Comparison of ENCODE assay signal across 1 cellular context in the genomic region with DNA sequence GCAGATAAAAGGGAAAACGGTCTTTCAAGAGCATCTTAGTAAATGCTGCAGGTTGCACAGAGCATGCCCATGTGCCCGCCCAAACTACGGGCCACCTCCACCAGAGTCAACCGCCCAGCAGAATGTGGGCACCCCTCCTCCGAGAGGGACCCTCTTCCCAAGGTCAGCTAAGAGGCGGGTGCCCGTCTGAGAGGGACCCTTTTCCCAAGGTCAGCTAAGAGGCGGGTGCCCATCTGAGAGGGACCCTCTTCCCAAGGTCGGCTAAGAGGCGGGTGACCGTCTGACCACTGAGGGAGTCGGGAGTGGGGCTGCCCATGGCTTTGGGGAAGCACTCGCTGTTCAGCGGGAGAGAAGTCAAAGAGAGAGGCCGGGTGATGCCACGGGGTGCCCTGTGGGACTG.
TF ChIP-seq lines count a peak whose summit lies in the region.

No MANE protein-coding gene starts in this region.

TF ChIP-seq in H1, 55 proteins besides CTCF, POLR2A, EP300 and RAD21 (continued from another document):
- TF ChIP-seq, protein P1, sequence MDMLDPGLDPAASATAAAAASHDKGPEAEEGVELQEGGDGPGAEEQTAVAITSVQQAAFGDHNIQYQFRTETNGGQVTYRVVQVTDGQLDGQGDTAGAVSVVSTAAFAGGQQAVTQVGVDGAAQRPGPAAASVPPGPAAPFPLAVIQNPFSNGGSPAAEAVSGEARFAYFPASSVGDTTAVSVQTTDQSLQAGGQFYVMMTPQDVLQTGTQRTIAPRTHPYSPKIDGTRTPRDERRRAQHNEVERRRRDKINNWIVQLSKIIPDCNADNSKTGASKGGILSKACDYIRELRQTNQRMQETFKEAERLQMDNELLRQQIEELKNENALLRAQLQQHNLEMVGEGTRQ (IDR thresholded peaks at IDR 0.05; ENCODE audit: low read length) = no peak
- TF ChIP-seq KDM5A (IDR thresholded peaks at IDR 0.05; ENCODE audit: low read length) (no peak), SUZ12 (IDR thresholded peaks at IDR 0.05; ENCODE audit: low read length) (no peak), CHD2 (IDR thresholded peaks at IDR 0.05; ENCODE audit: low read length) (no peak), BACH1 (IDR thresholded peaks at IDR 0.05; ENCODE audit: low read length) (no peak), KDM1A (IDR thresholded peaks at IDR 0.05; ENCODE audit: borderline replicate concordance, low read length) (no peak), HDAC2 (IDR thresholded peaks at IDR 0.05; ENCODE audit: borderline replicate concordance in 1 of 2, low read depth in 2 of 2, low read length in 2 of 2) (no peak), RFX5 (IDR thresholded peaks at IDR 0.05; ENCODE audit: borderline replicate concordance, low read depth, low read length) (no peak), TAF7 (optimal IDR thresholded peaks at IDR 0.05; ENCODE audit: borderline replicate concordance, low read depth, low read length) (no peak)
- TF ChIP-seq, protein P2, sequence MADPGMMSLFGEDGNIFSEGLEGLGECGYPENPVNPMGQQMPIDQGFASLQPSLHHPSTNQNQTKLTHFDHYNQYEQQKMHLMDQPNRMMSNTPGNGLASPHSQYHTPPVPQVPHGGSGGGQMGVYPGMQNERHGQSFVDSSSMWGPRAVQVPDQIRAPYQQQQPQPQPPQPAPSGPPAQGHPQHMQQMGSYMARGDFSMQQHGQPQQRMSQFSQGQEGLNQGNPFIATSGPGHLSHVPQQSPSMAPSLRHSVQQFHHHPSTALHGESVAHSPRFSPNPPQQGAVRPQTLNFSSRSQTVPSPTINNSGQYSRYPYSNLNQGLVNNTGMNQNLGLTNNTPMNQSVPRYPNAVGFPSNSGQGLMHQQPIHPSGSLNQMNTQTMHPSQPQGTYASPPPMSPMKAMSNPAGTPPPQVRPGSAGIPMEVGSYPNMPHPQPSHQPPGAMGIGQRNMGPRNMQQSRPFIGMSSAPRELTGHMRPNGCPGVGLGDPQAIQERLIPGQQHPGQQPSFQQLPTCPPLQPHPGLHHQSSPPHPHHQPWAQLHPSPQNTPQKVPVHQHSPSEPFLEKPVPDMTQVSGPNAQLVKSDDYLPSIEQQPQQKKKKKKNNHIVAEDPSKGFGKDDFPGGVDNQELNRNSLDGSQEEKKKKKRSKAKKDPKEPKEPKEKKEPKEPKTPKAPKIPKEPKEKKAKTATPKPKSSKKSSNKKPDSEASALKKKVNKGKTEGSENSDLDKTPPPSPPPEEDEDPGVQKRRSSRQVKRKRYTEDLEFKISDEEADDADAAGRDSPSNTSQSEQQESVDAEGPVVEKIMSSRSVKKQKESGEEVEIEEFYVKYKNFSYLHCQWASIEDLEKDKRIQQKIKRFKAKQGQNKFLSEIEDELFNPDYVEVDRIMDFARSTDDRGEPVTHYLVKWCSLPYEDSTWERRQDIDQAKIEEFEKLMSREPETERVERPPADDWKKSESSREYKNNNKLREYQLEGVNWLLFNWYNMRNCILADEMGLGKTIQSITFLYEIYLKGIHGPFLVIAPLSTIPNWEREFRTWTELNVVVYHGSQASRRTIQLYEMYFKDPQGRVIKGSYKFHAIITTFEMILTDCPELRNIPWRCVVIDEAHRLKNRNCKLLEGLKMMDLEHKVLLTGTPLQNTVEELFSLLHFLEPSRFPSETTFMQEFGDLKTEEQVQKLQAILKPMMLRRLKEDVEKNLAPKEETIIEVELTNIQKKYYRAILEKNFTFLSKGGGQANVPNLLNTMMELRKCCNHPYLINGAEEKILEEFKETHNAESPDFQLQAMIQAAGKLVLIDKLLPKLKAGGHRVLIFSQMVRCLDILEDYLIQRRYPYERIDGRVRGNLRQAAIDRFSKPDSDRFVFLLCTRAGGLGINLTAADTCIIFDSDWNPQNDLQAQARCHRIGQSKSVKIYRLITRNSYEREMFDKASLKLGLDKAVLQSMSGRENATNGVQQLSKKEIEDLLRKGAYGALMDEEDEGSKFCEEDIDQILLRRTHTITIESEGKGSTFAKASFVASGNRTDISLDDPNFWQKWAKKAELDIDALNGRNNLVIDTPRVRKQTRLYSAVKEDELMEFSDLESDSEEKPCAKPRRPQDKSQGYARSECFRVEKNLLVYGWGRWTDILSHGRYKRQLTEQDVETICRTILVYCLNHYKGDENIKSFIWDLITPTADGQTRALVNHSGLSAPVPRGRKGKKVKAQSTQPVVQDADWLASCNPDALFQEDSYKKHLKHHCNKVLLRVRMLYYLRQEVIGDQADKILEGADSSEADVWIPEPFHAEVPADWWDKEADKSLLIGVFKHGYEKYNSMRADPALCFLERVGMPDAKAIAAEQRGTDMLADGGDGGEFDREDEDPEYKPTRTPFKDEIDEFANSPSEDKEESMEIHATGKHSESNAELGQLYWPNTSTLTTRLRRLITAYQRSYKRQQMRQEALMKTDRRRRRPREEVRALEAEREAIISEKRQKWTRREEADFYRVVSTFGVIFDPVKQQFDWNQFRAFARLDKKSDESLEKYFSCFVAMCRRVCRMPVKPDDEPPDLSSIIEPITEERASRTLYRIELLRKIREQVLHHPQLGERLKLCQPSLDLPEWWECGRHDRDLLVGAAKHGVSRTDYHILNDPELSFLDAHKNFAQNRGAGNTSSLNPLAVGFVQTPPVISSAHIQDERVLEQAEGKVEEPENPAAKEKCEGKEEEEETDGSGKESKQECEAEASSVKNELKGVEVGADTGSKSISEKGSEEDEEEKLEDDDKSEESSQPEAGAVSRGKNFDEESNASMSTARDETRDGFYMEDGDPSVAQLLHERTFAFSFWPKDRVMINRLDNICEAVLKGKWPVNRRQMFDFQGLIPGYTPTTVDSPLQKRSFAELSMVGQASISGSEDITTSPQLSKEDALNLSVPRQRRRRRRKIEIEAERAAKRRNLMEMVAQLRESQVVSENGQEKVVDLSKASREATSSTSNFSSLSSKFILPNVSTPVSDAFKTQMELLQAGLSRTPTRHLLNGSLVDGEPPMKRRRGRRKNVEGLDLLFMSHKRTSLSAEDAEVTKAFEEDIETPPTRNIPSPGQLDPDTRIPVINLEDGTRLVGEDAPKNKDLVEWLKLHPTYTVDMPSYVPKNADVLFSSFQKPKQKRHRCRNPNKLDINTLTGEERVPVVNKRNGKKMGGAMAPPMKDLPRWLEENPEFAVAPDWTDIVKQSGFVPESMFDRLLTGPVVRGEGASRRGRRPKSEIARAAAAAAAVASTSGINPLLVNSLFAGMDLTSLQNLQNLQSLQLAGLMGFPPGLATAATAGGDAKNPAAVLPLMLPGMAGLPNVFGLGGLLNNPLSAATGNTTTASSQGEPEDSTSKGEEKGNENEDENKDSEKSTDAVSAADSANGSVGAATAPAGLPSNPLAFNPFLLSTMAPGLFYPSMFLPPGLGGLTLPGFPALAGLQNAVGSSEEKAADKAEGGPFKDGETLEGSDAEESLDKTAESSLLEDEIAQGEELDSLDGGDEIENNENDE (IDR thresholded peaks at IDR 0.05; ENCODE audit: insufficient replicate concordance, low read length) = no peak
- TF ChIP-seq, protein P3, sequence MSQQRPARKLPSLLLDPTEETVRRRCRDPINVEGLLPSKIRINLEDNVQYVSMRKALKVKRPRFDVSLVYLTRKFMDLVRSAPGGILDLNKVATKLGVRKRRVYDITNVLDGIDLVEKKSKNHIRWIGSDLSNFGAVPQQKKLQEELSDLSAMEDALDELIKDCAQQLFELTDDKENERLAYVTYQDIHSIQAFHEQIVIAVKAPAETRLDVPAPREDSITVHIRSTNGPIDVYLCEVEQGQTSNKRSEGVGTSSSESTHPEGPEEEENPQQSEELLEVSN (IDR thresholded peaks at IDR 0.05) = no peak
TF ChIP-seq in H1: peak in this region for 0.
